Comparison of ENCODE assay signal across 7 cellular contexts in genomic region chr14:73059326-73059725, GRCh38. TPM values are rescaled to one million over a fixed set of nuclear protein-coding genes. Genes with fewer than 3 reads are reported as not detected.
DNase-seq lines count a peak whose midpoint lies in the region; ATAC-seq and TF ChIP-seq lines count a peak whose summit lies in the region.

No MANE protein-coding gene starts in this region.

- H3K79me2 ChIP-seq in PC-9 (ENCODE audit: low read depth): peaks cover 57% of the 10 kb centered on the region

- H3K27ac ChIP-seq in PC-9: peak overlapping the region; percentile 91
- peak overlapping the region; percentile 93 to 96 (median 95) for H3K27ac ChIP-seq in spleen

- no peak overlapping the region for H3K27ac Mint-ChIP-seq in activated naive CD4-positive, alpha-beta T cell treated with anti-CD3 and anti-CD28 coated beads, Interleukin-2, amount 50 U/mL, for 72 hours

- peak overlapping the region; percentile 90; the same call in 1 of the 2 replicates for H2AFZ ChIP-seq in PC-9

- H3K4me3 ChIP-seq in PC-9 (peak overlapping the region; percentile 99), fibroblast of villous mesenchyme (ENCODE audit: low read depth, low read length) (peak overlapping the region; percentile 94), spleen (peak overlapping the region; percentile 67 to 94 (median 78))

- H3K9me2 ChIP-seq in PC-9 (ENCODE audit: insufficient read depth): no peaks in the 10 kb centered on the region

- DNase-seq in GM13976 (ENCODE audit: low spot score): peak; percentile 34
- DNase-seq in PC-9: no peak
- DNase-seq in fibroblast of villous mesenchyme (ENCODE audit: low read depth): peak; percentile 75
- DNase-seq in spleen: no peak
- no peak for DNase-seq in HuH-7.5 (ENCODE audit: low spot score)
- DNase-seq in activated naive CD4-positive, alpha-beta T cell treated with anti-CD3 and anti-CD28 coated beads, Interleukin-2, amount 50 U/mL, for 72 hours (ENCODE audit: low spot score in 2 of 2): no peak

- ATAC-seq in activated naive CD4-positive, alpha-beta T cell treated with anti-CD3 and anti-CD28 coated beads, Interleukin-2, amount 50 U/mL, for 72 hours: no peak
- no peak for ATAC-seq in HG02759 (IDR thresholded peaks at IDR 0.05; ENCODE audit: unreplicated experiment)

- intact Hi-C loops in PC-9 (cut with micrococcal nuclease; ENCODE audit: unreplicated experiment) (loop anchor here (2.0 kb wide), 1 partner anchor 33 kb away; the partner anchor contains the start of gene ZFYVE1), spleen (cut with DNase I; ENCODE audit: low total_unique reads) (no loop called here)

- POLR2A ChIA-PET in PC-9 (lab: Charles Lee; ENCODE audit: unreplicated experiment): interaction anchor here (0.5 to 1.4 kb wide), 4 partner anchors 32 to 392 kb away, joined by 3 to 10 read pairs (median 6); partner anchors contain the start of gene ZFYVE1

- H3K9me3 Mint-ChIP-seq in activated naive CD4-positive, alpha-beta T cell treated with anti-CD3 and anti-CD28 coated beads, Interleukin-2, amount 50 U/mL, for 72 hours: no peaks in the 10 kb centered on the region

- H3K27me3 ChIP-seq in PC-9 (ENCODE audit: insufficient read depth, low read depth) (no peaks in the 10 kb centered on the region), spleen (replicated peaks in 1 of 7) (no peaks in the 10 kb centered on the region)

- peak overlapping the region; percentile 89 for H3K4me2 ChIP-seq in PC-9

- in situ Hi-C loops in GM13976 (cut with MboI; ENCODE audit: low sequenced_read_pairs, unreplicated experiment): no loop called here

- TF ChIP-seq POLR2A in spleen (IDR thresholded peaks at IDR 0.05): no peak

- H3K9me3 ChIP-seq in PC-9 (ENCODE audit: insufficient read depth, low read depth) (no peaks in the 10 kb centered on the region), spleen (no peaks in the 10 kb centered on the region)

- H3K4me1 ChIP-seq in PC-9 (replicated peaks; ENCODE audit: insufficient read depth): peaks cover 21% of the 10 kb centered on the region
- H3K4me1 ChIP-seq in spleen: peaks cover 34 to 63% (median 56%) of the 10 kb centered on the region in 6 donors

- peaks cover 0 to 4% of the 10 kb centered on the region in 2 donors for H3K36me3 Mint-ChIP-seq in activated naive CD4-positive, alpha-beta T cell treated with anti-CD3 and anti-CD28 coated beads, Interleukin-2, amount 50 U/mL, for 72 hours

- BruUV-seq in PC-9 (replicated peaks; lab: Mats Ljungman, UMichigan): no TSS peak

- peaks cover 27% of the 10 kb centered on the region for H3K36me3 ChIP-seq in PC-9 (ENCODE audit: low read depth)
- peaks cover 0 to 34% (median under 1%) of the 10 kb centered on the region in 6 donors for H3K36me3 ChIP-seq in spleen

- WGBS in spleen, 5 donors: 0 to 2% (median 1%) methylated on average over 9 of the region's 9 CpGs

- CTCF ChIA-PET in PC-9 (lab: Charles Lee): interaction anchor here (0.6 kb wide), 1 partner anchor 399 kb away, joined by 3 read pairs; the partner anchor contains the start of gene NUMB

- peaks cover 55% of the 10 kb centered on the region for H4K20me1 ChIP-seq in PC-9 (ENCODE audit: insufficient read depth)

- peaks cover 4% of the 10 kb centered on the region for H3F3A ChIP-seq in PC-9 (ENCODE audit: insufficient read depth, low read depth)

- TF ChIP-seq CTCF in GM13976 (IDR thresholded peaks at IDR 0.05; ENCODE audit: borderline replicate concordance, control extremely low read depth, extremely low read depth, insufficient read depth, missing control alignments) (no peak), PC-9 (conservative IDR thresholded peaks at IDR 0.05) (no peak), fibroblast of villous mesenchyme (IDR thresholded peaks at IDR 0.05; ENCODE audit: insufficient read depth, low read depth, low read length) (no peak), spleen (IDR thresholded peaks at IDR 0.05 in 8 of 11, conservative IDR thresholded peaks at IDR 0.05 in 3 of 11) (no peak)

RNA-seq across cellular contexts. Expression of gene RBM25, which starts 1.0 kb away (rescaled TPM):
- total RNA-seq in PC-9 (2021) (59.2 and 68.9 TPM in 2 replicates), fibroblast of villous mesenchyme (33.8 and 44.0 TPM in 2 replicates), spleen (100 to 1,000 TPM in 1 of 7 donors, 10 to 100 TPM in 6; 74.8 to 108 (median 92.8) TPM)
- 10 to 100 TPM; 28.1 to 55.3 (median 40.4) TPM for polyA plus RNA-seq in spleen
- total RNA-seq in activated naive CD4-positive, alpha-beta T cell treated with anti-CD3 and anti-CD28 coated beads, Interleukin-2, amount 50 U/mL, for 72 hours: 100 to 1,000 TPM in 1 of 2 donors, 10 to 100 TPM in 1; 86.4 to 100 TPM

RNA-seq across cellular contexts. Expression of gene ZFYVE1, which starts 32.4 kb away (rescaled TPM):
- total RNA-seq in PC-9 (2021) (8.8 and 9.0 TPM in 2 replicates), fibroblast of villous mesenchyme (20.3 and 21.6 TPM in 2 replicates), spleen (10 to 100 TPM; 17.9 to 23.3 (median 20.4) TPM)
- 1 to 10 TPM; 2.8 to 5.5 (median 3.1) TPM for polyA plus RNA-seq in spleen
- total RNA-seq in activated naive CD4-positive, alpha-beta T cell treated with anti-CD3 and anti-CD28 coated beads, Interleukin-2, amount 50 U/mL, for 72 hours: 10 to 100 TPM; 13.9 to 23.1 TPM

Comparison
In these comparisons a context has a peak if more than half of its experiments do, and no peak if none do; other contexts are left out.
1. DNase-seq: peak in GM13976 (single experiment) and fibroblast of villous mesenchyme (single experiment); none in PC-9 (0 of 2), spleen (single experiment), HuH-7.5 (single experiment) and activated naive CD4-positive, alpha-beta T cell treated with anti-CD3 and anti-CD28 coated beads, Interleukin-2, amount 50 U/mL, for 72 hours (0 of 2).
2. Peak in every context shown above with its lines, with median percentiles within 50 percentile points of each other: H3K4me3 ChIP-seq.